1 cellular context compared by ENCODE assay signal in the genomic region with DNA sequence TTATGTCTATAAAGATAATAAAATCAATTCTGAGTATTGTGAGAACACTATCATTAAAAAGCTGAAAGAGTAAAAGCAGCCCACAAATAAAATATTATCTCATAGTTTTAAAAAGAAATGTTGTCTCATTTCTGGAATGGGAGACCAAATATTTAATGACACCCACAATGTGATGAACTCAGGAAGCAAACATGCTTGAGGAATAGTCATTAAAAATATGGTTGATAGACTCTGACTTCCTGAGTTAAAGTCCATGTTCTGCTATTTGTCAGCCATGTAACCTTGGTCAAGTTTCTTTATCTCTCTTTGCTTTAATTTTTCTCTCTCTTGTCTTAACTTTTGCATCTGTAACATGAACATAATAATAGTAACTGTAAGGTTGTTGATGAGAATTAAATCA.
TF ChIP-seq lines count a peak whose summit lies in the region.

No MANE protein-coding gene starts in this region.

TF ChIP-seq in endothelial cell of umbilical vein, 7 proteins besides CTCF, POLR2A, EP300 and RAD21 (continued from another document):
- TF ChIP-seq, protein P1, sequence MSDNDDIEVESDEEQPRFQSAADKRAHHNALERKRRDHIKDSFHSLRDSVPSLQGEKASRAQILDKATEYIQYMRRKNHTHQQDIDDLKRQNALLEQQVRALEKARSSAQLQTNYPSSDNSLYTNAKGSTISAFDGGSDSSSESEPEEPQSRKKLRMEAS (IDR thresholded peaks at IDR 0.05; ENCODE audit: insufficient read depth, insufficient read length) = no peak
- TF ChIP-seq GATA2 (IDR thresholded peaks at IDR 0.05; ENCODE audit: insufficient read depth, insufficient read length, low read depth, low read length) (no peak), JUN (IDR thresholded peaks at IDR 0.05; ENCODE audit: borderline replicate concordance, insufficient read depth, insufficient read length, low read depth) (no peak)
